In the genomic region with DNA sequence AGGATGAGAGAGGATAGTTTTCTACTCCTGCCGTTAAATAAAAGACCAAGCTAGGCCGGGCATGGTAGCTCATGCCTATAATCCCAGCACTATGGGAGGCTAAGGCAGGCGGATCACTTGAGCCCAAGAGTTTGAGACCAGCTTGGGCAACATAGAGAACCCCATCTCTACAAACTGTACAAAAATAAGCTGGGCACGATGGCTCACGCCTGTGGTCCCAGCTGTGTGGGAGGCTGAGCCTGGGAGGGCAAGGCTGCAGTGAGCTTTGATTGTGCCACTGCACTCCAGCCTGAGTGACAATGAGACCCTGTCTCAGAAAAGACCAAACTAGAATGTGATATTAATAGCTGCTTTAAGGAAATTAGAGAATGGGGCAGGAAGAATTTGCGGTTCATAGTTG, we compare ENCODE assay signal across 16 cellular contexts.
"Had no signal": no experiment of that assay in that cellular context is flagged by ENCODE, and none has a peak within 500 bp of the region (broad histone marks: within the 10 kb centered on the region; RNA-seq: fewer than 3 reads in every experiment).

No MANE protein-coding gene starts in this region.

- H3K4me1 ChIP-seq: foreskin keratinocyte, pancreas had no signal

- H3K27me3 ChIP-seq: foreskin keratinocyte, pancreas, sigmoid colon had no signal

- DNase-seq: activated CD4-positive, alpha-beta memory T cell treated with anti-CD3 and anti-CD28 coated beads for 36 hours; activated gamma-delta T cell; activated T-cell treated with anti-CD3 and anti-CD28 coated beads, Interleukin-2, amount 50 U/mL, for 72 hours; cortex of kidney; effector memory CD4-positive, alpha-beta T cell; foreskin keratinocyte; pancreas; sigmoid colon; SK-N-SH; stimulated activated CD4-positive, alpha-beta T cell treated with anti-CD3 and anti-CD28 coated beads, Interleukin-12 subunit alpha, Interleukin-12 subunit beta, amount 100 ng/mL, for 4 hours; stimulated activated CD4-positive, alpha-beta T cell treated with anti-CD3 and anti-CD28 coated beads, Interleukin-2, amount 100 ng/mL, for 24 hours; T-helper 1 cell; T1000; trophoblast cell had no signal

- H3K4me3 ChIP-seq: pancreas, sigmoid colon had no signal

- ATAC-seq: activated naive CD4-positive, alpha-beta T cell treated with anti-CD3 and anti-CD28 coated beads, Interleukin-2, amount 50 U/mL, for 72 hours; activated T-cell treated with anti-CD3 and anti-CD28 coated beads, Interleukin-2, amount 50 U/mL, for 72 hours; foreskin keratinocyte; pancreas had no signal

- H3K9me3 ChIP-seq: pancreas, sigmoid colon, SK-N-SH had no signal

- H3K4me2 ChIP-seq: SK-N-SH had no signal

- H3K27ac ChIP-seq: foreskin keratinocyte, pancreas, sigmoid colon, VCaP had no signal

- H3K9ac ChIP-seq: SK-N-SH had no signal
